In the genomic region with DNA sequence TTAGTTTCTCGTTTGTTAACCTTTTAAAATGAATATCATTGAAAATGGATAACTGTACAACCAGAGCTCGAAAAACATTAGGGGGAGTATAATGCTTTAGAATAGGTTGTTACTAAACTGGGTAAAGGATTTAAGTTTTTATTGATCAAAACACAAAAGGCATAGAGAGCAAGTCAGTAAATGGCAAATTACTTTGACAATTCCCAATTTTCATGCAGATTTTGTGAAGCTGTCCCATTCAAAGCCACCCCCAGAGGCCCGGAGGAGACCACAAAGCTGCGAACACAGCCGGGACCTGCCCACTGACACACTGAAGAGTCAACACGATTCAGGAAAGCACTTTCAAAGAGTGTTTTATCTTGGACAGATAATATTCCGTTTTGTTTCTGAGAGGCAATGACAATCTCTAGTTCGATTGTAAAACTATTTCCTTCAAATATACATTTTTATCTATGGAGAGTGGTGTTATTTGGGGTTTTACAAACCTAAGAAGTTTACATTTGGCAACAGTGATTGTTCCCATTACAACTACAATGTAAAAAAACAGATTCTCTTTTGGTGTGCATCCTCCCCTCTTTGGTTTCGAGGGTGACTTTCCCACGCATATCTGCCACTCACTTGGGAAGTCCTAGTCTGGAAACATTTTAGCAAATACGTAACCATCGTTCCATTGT, we compare ENCODE assay signal across 22 cellular contexts.
A peak's percentile ranks its signal among the peaks of the same experiment; 100 is the strongest.
DNase-seq lines count a peak whose midpoint lies in the region; TF ChIP-seq lines count a peak whose summit lies in the region.
"Had no signal": no experiment of that assay in that cellular context is flagged by ENCODE, and none has a peak within 500 bp of the region (broad histone marks: within the 10 kb centered on the region; RNA-seq: fewer than 3 reads in every experiment).

No MANE protein-coding gene starts in this region.

- H3K27me3 Mint-ChIP-seq in activated naive CD8-positive, alpha-beta T cell treated with anti-CD3 and anti-CD28 coated beads for 36 hours, result peaks cover 56% of the 10 kb centered on the region

- H3K9ac ChIP-seq in iPS-20b (ENCODE audit: low read depth, low read length) (no peak overlapping the region), smooth muscle cell (ENCODE audit: low read depth) (peak overlapping the region; percentile 47)
- H3K9ac ChIP-seq: parathyroid adenoma had no signal

- no peak overlapping the region for H3K27ac Mint-ChIP-seq in activated naive CD8-positive, alpha-beta T cell treated with anti-CD3 and anti-CD28 coated beads for 36 hours
- H3K27ac Mint-ChIP-seq: activated naive CD4-positive, alpha-beta T cell treated with anti-CD3 and anti-CD28 coated beads, Interleukin-2, amount 50 U/mL, for 72 hours; CD4-positive, CD25-positive, alpha-beta regulatory T cell; effector memory CD8-positive, alpha-beta T cell; memory B cell; T-helper 17 cell had no signal

- H3K4me3 Mint-ChIP-seq in activated naive CD8-positive, alpha-beta T cell treated with anti-CD3 and anti-CD28 coated beads for 36 hours, result peak overlapping the region; percentile 11
- H3K4me3 Mint-ChIP-seq: effector memory CD8-positive, alpha-beta T cell; memory B cell; T-helper 17 cell had no signal

- H3K27ac ChIP-seq in iPS-20b (ENCODE audit: low read length) (no peak overlapping the region), smooth muscle cell (ENCODE audit: low read depth) (no peak overlapping the region)
- H3K27ac ChIP-seq: esophagus muscularis mucosa, parathyroid adenoma, Peyer's patch, SJSA1 had no signal

- H3K9me3 ChIP-seq in iPS-20b (ENCODE audit: insufficient read depth, low read depth, low read length), result no peaks in the 10 kb centered on the region
- H3K9me3 ChIP-seq in smooth muscle cell (replicated peaks; ENCODE audit: low read depth), result no peaks in the 10 kb centered on the region
- H3K9me3 ChIP-seq: esophagus muscularis mucosa, Peyer's patch, SJSA1 had no signal

- H3K4me1 ChIP-seq in iPS-20b (ENCODE audit: insufficient read depth, low read length), result peaks cover 23% of the 10 kb centered on the region; the same call in 1 of the 2 replicates
- H3K4me1 ChIP-seq in smooth muscle cell (ENCODE audit: low read depth), result peaks cover 20% of the 10 kb centered on the region
- H3K4me1 ChIP-seq: Peyer's patch, SJSA1 had no signal

- H3K36me3 Mint-ChIP-seq in activated naive CD8-positive, alpha-beta T cell treated with anti-CD3 and anti-CD28 coated beads for 36 hours, result no peaks in the 10 kb centered on the region
- H3K36me3 Mint-ChIP-seq: activated naive CD4-positive, alpha-beta T cell treated with anti-CD3 and anti-CD28 coated beads, Interleukin-2, amount 50 U/mL, for 72 hours; CD4-positive, CD25-positive, alpha-beta regulatory T cell; memory B cell; naive B cell had no signal

- H2AFZ ChIP-seq in smooth muscle cell (ENCODE audit: low read depth), result peak overlapping the region; percentile 88

- no peaks in the 10 kb centered on the region for H3K79me2 ChIP-seq in smooth muscle cell (ENCODE audit: low read depth)
- H3K79me2 ChIP-seq: parathyroid adenoma had no signal

- DNase-seq in H7, result peak; percentile 66
- DNase-seq in activated naive CD8-positive, alpha-beta T cell treated with anti-CD3 and anti-CD28 coated beads for 36 hours, result no peak
- DNase-seq in smooth muscle cell (lab: John Stamatoyannopoulos, UW; ENCODE audit: unreplicated experiment), result no peak
- DNase-seq in NCI-H510A (lab: John Stamatoyannopoulos, UW), result no peak
- no peak for DNase-seq in NCI-H1048 (lab: John Stamatoyannopoulos, UW)
- no peak for DNase-seq in D341Med (ENCODE audit: low spot score)
- DNase-seq: activated CD4-positive, alpha-beta T cell treated with anti-CD3 and anti-CD28 coated beads for 48 hours; CD4-positive, CD25-positive, alpha-beta regulatory T cell; DMS 273 treated with DMSO at 0.1 percent for 48 hours; effector memory CD8-positive, alpha-beta T cell; naive B cell; NCI-H1105 treated with DMSO at 0.1 percent for 48 hours; NCI-H510A treated with DMSO at 0.1 percent for 48 hours; NK-92 treated with Interleukin-12 subunit alpha and Interleukin-12 subunit beta, amount 100 ng/mL, for 24 hours; Peyer's patch; T-helper 17 cell had no signal

- WGBS in smooth muscle cell (ENCODE audit: low lambda C conversion rate), result 29% methylated on average over 12 of the region's 12 CpGs

- no peak for TF ChIP-seq CTCF in smooth muscle cell (IDR thresholded peaks at IDR 0.05; ENCODE audit: borderline replicate concordance, insufficient read depth, poor library complexity, severe bottlenecking)

- no peaks in the 10 kb centered on the region for H3K9me3 Mint-ChIP-seq in activated naive CD8-positive, alpha-beta T cell treated with anti-CD3 and anti-CD28 coated beads for 36 hours
- H3K9me3 Mint-ChIP-seq: activated naive CD4-positive, alpha-beta T cell treated with anti-CD3 and anti-CD28 coated beads, Interleukin-2, amount 50 U/mL, for 72 hours; CD4-positive, CD25-positive, alpha-beta regulatory T cell; effector memory CD8-positive, alpha-beta T cell; memory B cell; naive B cell had no signal

- no peaks in the 10 kb centered on the region for H4K20me1 ChIP-seq in smooth muscle cell (ENCODE audit: low read depth)

- peaks cover 54% of the 10 kb centered on the region for H3K27me3 ChIP-seq in H7 (ENCODE audit: control insufficient read depth, insufficient read depth, low read length)
- peaks cover 100% of the 10 kb centered on the region for H3K27me3 ChIP-seq in iPS-20b (ENCODE audit: insufficient read depth, low read length)
- H3K27me3 ChIP-seq in smooth muscle cell (ENCODE audit: low read depth), result peaks cover 31% of the 10 kb centered on the region
- H3K27me3 ChIP-seq: SJSA1 had no signal

- H3K4me3 ChIP-seq in H7 (ENCODE audit: insufficient read depth, low read depth, low read length), result no peak overlapping the region
- peak overlapping the region; percentile 60 for H3K4me3 ChIP-seq in iPS-20b (ENCODE audit: low read length)
- peak overlapping the region; percentile 51 for H3K4me3 ChIP-seq in smooth muscle cell
- H3K4me3 ChIP-seq: Peyer's patch, SJSA1 had no signal

- H3K36me3 ChIP-seq in H7 (replicated peaks; ENCODE audit: control insufficient read depth, insufficient read depth, low read length) (no peaks in the 10 kb centered on the region), iPS-20b (ENCODE audit: insufficient read depth, low read depth, low read length) (no peaks in the 10 kb centered on the region), smooth muscle cell (ENCODE audit: low read depth) (no peaks in the 10 kb centered on the region)
- H3K36me3 ChIP-seq: esophagus muscularis mucosa, Peyer's patch, SJSA1 had no signal

- H3K4me2 ChIP-seq in smooth muscle cell, result peak overlapping the region; percentile 94

- H3F3A ChIP-seq in smooth muscle cell (ENCODE audit: low read depth), result no peaks in the 10 kb centered on the region

- peaks cover 24% of the 10 kb centered on the region for H3K4me1 Mint-ChIP-seq in activated naive CD8-positive, alpha-beta T cell treated with anti-CD3 and anti-CD28 coated beads for 36 hours
- H3K4me1 Mint-ChIP-seq: memory B cell had no signal
